2 cellular contexts compared by ENCODE assay signal in the genomic region with DNA sequence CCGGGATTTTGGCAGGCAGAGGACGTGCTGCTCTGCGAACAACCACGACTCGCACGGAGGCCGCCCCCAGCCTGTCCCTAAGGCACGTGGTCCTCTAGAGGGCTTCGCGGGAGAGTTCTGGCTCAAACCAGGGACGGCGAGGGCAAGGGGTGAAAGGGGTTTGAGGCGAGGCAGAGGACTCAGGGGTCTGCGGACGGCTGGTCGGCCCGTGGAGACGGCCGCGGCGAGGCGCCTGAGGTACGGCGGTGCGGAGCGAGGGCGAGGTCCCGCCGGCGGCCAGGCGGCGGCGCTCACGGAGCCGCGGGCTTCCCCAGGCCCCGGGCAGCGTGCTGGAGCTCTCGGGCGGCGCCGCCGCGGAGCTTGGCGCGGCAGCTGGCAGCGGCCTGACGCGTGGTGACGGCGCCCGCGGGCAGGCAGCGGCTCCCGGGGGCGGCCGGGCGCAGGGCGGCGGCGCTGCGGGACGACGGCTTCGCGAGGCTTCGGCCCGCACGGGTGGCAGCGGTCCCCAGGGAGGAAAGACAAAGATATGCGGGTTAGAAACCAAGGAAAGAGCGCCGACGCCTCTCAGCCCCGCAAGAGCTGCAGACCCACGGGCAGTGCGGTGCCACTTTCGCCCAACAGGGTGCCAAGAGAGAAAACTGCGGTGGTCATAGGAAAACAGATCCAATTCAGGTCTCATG.
TF ChIP-seq lines count a peak whose summit lies in the region.

No MANE protein-coding gene starts in this region.

TF ChIP-seq in HEK293, 187 proteins besides CTCF, POLR2A, EP300 and RAD21 (continues in another document):
- TF ChIP-seq, protein P1, sequence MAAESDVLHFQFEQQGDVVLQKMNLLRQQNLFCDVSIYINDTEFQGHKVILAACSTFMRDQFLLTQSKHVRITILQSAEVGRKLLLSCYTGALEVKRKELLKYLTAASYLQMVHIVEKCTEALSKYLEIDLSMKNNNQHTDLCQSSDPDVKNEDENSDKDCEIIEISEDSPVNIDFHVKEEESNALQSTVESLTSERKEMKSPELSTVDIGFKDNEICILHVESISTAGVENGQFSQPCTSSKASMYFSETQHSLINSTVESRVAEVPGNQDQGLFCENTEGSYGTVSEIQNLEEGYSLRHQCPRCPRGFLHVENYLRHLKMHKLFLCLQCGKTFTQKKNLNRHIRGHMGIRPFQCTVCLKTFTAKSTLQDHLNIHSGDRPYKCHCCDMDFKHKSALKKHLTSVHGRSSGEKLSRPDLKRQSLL (tag by site-specific recombination; IDR thresholded peaks at IDR 0.05) = no peak
- TF ChIP-seq ZNF629 (tag by site-specific recombination; IDR thresholded peaks at IDR 0.05) = no peak
- TF ChIP-seq ZNF202 (tag by site-specific recombination; IDR thresholded peaks at IDR 0.05; ENCODE audit: borderline replicate concordance) = 0 out of 2 replicates have a peak, but pooled peaks have one; percentile 9
- TF ChIP-seq GFI1B (tag by site-specific recombination; IDR thresholded peaks at IDR 0.05) = no peak
- no peak for TF ChIP-seq ZSCAN23 (tag by site-specific recombination; IDR thresholded peaks at IDR 0.05)
- no peak for TF ChIP-seq ZNF677 (tag by site-specific recombination; IDR thresholded peaks at IDR 0.05)
- TF ChIP-seq ZNF561 (tag by site-specific recombination; IDR thresholded peaks at IDR 0.05; ENCODE audit: borderline replicate concordance) = 0 out of 2 replicates have a peak, but pooled peaks have one; percentile 50
- TF ChIP-seq SP3 (tag by site-specific recombination; IDR thresholded peaks at IDR 0.05) = no peak
- TF ChIP-seq, protein P2, sequence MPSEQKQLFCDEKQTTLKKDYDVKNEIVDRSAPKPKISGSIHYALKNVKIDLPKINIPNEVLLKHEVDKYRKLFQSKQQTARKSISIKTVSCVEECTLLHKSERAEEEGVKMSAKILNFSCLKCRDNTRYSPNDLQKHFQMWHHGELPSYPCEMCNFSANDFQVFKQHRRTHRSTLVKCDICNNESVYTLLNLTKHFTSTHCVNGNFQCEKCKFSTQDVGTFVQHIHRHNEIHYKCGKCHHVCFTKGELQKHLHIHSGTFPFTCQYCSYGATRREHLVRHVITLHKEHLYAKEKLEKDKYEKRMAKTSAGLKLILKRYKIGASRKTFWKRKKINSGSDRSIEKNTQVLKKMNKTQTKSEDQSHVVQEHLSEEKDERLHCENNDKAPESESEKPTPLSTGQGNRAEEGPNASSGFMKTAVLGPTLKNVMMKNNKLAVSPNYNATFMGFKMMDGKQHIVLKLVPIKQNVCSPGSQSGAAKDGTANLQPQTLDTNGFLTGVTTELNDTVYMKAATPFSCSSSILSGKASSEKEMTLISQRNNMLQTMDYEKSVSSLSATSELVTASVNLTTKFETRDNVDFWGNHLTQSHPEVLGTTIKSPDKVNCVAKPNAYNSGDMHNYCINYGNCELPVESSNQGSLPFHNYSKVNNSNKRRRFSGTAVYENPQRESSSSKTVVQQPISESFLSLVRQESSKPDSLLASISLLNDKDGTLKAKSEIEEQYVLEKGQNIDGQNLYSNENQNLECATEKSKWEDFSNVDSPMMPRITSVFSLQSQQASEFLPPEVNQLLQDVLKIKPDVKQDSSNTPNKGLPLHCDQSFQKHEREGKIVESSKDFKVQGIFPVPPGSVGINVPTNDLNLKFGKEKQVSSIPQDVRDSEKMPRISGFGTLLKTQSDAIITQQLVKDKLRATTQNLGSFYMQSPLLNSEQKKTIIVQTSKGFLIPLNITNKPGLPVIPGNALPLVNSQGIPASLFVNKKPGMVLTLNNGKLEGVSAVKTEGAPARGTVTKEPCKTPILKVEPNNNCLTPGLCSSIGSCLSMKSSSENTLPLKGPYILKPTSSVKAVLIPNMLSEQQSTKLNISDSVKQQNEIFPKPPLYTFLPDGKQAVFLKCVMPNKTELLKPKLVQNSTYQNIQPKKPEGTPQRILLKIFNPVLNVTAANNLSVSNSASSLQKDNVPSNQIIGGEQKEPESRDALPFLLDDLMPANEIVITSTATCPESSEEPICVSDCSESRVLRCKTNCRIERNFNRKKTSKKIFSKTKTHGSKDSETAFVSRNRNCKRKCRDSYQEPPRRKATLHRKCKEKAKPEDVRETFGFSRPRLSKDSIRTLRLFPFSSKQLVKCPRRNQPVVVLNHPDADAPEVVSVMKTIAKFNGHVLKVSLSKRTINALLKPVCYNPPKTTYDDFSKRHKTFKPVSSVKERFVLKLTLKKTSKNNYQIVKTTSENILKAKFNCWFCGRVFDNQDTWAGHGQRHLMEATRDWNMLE (tag by site-specific recombination; conservative IDR thresholded peaks at IDR 0.05; ENCODE audit: low read depth) = no peak
- TF ChIP-seq, protein P3, sequence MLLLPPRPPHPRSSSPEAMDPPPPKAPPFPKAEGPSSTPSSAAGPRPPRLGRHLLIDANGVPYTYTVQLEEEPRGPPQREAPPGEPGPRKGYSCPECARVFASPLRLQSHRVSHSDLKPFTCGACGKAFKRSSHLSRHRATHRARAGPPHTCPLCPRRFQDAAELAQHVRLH (tag by site-specific recombination; IDR thresholded peaks at IDR 0.05) = no peak
- no peak for TF ChIP-seq ZNF140 (tag by site-specific recombination; IDR thresholded peaks at IDR 0.05)
- TF ChIP-seq KLF8 (tag by site-specific recombination; IDR thresholded peaks at IDR 0.05) = no peak
- 0 out of 2 replicates have a peak, but pooled peaks have one; percentile 12 for TF ChIP-seq ZIC2 (tag by site-specific recombination; IDR thresholded peaks at IDR 0.05)
- no peak for TF ChIP-seq BCL11A (tag by site-specific recombination; IDR thresholded peaks at IDR 0.05; ENCODE audit: low read depth)
- TF ChIP-seq ZNF341 (tag by site-specific recombination; IDR thresholded peaks at IDR 0.05; ENCODE audit: low read depth) = no peak
- TF ChIP-seq ZNF350 (tag by site-specific recombination; IDR thresholded peaks at IDR 0.05) = no peak
- TF ChIP-seq OSR2 (tag by site-specific recombination; IDR thresholded peaks at IDR 0.05) = no peak
- TF ChIP-seq, protein P4, sequence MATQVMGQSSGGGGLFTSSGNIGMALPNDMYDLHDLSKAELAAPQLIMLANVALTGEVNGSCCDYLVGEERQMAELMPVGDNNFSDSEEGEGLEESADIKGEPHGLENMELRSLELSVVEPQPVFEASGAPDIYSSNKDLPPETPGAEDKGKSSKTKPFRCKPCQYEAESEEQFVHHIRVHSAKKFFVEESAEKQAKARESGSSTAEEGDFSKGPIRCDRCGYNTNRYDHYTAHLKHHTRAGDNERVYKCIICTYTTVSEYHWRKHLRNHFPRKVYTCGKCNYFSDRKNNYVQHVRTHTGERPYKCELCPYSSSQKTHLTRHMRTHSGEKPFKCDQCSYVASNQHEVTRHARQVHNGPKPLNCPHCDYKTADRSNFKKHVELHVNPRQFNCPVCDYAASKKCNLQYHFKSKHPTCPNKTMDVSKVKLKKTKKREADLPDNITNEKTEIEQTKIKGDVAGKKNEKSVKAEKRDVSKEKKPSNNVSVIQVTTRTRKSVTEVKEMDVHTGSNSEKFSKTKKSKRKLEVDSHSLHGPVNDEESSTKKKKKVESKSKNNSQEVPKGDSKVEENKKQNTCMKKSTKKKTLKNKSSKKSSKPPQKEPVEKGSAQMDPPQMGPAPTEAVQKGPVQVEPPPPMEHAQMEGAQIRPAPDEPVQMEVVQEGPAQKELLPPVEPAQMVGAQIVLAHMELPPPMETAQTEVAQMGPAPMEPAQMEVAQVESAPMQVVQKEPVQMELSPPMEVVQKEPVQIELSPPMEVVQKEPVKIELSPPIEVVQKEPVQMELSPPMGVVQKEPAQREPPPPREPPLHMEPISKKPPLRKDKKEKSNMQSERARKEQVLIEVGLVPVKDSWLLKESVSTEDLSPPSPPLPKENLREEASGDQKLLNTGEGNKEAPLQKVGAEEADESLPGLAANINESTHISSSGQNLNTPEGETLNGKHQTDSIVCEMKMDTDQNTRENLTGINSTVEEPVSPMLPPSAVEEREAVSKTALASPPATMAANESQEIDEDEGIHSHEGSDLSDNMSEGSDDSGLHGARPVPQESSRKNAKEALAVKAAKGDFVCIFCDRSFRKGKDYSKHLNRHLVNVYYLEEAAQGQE (tag by site-specific recombination; IDR thresholded peaks at IDR 0.05) = no peak

TF ChIP-seq in GM12878, 131 proteins besides CTCF, POLR2A, EP300 and RAD21 (continued from another document):
- TF ChIP-seq, protein P5, sequence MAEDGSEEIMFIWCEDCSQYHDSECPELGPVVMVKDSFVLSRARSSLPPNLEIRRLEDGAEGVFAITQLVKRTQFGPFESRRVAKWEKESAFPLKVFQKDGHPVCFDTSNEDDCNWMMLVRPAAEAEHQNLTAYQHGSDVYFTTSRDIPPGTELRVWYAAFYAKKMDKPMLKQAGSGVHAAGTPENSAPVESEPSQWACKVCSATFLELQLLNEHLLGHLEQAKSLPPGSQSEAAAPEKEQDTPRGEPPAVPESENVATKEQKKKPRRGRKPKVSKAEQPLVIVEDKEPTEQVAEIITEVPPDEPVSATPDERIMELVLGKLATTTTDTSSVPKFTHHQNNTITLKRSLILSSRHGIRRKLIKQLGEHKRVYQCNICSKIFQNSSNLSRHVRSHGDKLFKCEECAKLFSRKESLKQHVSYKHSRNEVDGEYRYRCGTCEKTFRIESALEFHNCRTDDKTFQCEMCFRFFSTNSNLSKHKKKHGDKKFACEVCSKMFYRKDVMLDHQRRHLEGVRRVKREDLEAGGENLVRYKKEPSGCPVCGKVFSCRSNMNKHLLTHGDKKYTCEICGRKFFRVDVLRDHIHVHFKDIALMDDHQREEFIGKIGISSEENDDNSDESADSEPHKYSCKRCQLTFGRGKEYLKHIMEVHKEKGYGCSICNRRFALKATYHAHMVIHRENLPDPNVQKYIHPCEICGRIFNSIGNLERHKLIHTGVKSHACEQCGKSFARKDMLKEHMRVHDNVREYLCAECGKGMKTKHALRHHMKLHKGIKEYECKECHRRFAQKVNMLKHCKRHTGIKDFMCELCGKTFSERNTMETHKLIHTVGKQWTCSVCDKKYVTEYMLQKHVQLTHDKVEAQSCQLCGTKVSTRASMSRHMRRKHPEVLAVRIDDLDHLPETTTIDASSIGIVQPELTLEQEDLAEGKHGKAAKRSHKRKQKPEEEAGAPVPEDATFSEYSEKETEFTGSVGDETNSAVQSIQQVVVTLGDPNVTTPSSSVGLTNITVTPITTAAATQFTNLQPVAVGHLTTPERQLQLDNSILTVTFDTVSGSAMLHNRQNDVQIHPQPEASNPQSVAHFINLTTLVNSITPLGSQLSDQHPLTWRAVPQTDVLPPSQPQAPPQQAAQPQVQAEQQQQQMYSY (CRISPR knock-in tag; IDR thresholded peaks at IDR 0.05) = no peak
- TF ChIP-seq, protein P6, sequence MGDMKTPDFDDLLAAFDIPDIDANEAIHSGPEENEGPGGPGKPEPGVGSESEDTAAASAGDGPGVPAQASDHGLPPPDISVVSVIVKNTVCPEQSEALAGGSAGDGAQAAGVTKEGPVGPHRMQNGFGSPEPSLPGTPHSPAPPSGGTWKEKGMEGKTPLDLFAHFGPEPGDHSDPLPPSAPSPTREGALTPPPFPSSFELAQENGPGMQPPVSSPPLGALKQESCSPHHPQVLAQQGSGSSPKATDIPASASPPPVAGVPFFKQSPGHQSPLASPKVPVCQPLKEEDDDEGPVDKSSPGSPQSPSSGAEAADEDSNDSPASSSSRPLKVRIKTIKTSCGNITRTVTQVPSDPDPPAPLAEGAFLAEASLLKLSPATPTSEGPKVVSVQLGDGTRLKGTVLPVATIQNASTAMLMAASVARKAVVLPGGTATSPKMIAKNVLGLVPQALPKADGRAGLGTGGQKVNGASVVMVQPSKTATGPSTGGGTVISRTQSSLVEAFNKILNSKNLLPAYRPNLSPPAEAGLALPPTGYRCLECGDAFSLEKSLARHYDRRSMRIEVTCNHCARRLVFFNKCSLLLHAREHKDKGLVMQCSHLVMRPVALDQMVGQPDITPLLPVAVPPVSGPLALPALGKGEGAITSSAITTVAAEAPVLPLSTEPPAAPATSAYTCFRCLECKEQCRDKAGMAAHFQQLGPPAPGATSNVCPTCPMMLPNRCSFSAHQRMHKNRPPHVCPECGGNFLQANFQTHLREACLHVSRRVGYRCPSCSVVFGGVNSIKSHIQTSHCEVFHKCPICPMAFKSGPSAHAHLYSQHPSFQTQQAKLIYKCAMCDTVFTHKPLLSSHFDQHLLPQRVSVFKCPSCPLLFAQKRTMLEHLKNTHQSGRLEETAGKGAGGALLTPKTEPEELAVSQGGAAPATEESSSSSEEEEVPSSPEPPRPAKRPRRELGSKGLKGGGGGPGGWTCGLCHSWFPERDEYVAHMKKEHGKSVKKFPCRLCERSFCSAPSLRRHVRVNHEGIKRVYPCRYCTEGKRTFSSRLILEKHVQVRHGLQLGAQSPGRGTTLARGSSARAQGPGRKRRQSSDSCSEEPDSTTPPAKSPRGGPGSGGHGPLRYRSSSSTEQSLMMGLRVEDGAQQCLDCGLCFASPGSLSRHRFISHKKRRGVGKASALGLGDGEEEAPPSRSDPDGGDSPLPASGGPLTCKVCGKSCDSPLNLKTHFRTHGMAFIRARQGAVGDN (IDR thresholded peaks at IDR 0.05) = 0 out of 2 replicates have a peak, but pooled peaks have one; percentile 29
- 0 out of 2 replicates have a peak, but pooled peaks have one; percentile 48 for TF ChIP-seq CBX5 (IDR thresholded peaks at IDR 0.05; ENCODE audit: low read depth)
- TF ChIP-seq, protein P7, sequence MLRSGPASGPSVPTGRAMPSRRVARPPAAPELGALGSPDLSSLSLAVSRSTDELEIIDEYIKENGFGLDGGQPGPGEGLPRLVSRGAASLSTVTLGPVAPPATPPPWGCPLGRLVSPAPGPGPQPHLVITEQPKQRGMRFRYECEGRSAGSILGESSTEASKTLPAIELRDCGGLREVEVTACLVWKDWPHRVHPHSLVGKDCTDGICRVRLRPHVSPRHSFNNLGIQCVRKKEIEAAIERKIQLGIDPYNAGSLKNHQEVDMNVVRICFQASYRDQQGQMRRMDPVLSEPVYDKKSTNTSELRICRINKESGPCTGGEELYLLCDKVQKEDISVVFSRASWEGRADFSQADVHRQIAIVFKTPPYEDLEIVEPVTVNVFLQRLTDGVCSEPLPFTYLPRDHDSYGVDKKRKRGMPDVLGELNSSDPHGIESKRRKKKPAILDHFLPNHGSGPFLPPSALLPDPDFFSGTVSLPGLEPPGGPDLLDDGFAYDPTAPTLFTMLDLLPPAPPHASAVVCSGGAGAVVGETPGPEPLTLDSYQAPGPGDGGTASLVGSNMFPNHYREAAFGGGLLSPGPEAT (IDR thresholded peaks at IDR 0.05; ENCODE audit: low read depth) = no peak
- TF ChIP-seq, protein P8, sequence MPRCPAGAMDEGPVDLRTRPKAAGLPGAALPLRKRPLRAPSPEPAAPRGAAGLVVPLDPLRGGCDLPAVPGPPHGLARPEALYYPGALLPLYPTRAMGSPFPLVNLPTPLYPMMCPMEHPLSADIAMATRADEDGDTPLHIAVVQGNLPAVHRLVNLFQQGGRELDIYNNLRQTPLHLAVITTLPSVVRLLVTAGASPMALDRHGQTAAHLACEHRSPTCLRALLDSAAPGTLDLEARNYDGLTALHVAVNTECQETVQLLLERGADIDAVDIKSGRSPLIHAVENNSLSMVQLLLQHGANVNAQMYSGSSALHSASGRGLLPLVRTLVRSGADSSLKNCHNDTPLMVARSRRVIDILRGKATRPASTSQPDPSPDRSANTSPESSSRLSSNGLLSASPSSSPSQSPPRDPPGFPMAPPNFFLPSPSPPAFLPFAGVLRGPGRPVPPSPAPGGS (IDR thresholded peaks at IDR 0.05; ENCODE audit: borderline replicate concordance, insufficient read depth, low read depth, low read length, poor library complexity, severe bottlenecking) = peak; percentile 54
- peak; percentile 56 for TF ChIP-seq YY1 (IDR thresholded peaks at IDR 0.05; ENCODE audit: low read depth, low read length)
- 0 out of 2 replicates have a peak, but pooled peaks have one; percentile 71 for TF ChIP-seq LARP7 (IDR thresholded peaks at IDR 0.05)
- 0 out of 2 replicates have a peak, but pooled peaks have one; percentile 35 for TF ChIP-seq DPF2 (IDR thresholded peaks at IDR 0.05)
- 0 out of 2 replicates have a peak, but pooled peaks have one; percentile 52 for TF ChIP-seq ZSCAN29 (IDR thresholded peaks at IDR 0.05)
- peak; percentile 26 to 77; a peak in 3 of 4 replicates for TF ChIP-seq BHLHE40 (IDR thresholded peaks at IDR 0.05; ENCODE audit: borderline replicate concordance in 1 of 2, low read depth in 2 of 2, low read length in 1 of 2)
- TF ChIP-seq CEBPB (IDR thresholded peaks at IDR 0.05; ENCODE audit: borderline replicate concordance in 1 of 2, low read depth in 2 of 2, low read length in 2 of 2) = no peak
- TF ChIP-seq TCF3 (IDR thresholded peaks at IDR 0.05; ENCODE audit: borderline replicate concordance, insufficient read depth, low read depth, low read length) = 0 out of 2 replicates have a peak, but pooled peaks have one; percentile 45
- peak; percentile 46 for TF ChIP-seq SMC3 (IDR thresholded peaks at IDR 0.05; ENCODE audit: borderline replicate concordance, low read length)
- TF ChIP-seq IKZF1 (conservative IDR thresholded peaks at IDR 0.05) = peak; percentile 56
